ENCODE assay signal across 11 cellular contexts in the genomic region with DNA sequence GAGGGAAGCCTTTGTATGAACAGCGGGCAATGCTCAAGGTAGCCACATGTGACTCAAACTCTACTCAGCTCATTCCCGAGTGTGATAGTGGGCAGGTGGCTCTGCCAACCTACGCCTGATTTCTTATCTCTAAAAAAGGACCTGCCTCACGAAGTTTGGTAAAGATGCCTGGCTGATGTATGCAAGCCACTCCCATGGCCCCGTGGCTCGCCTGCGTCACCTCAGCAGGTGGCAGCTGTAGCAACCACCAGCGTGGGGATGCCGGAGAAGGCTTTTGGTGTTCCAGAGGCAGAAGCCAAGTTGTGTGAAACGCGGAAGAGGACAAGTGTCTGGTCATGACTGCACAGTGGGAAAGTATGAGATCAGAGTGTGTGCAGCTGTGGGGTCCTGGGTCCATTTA. TPM values are rescaled to one million over a fixed set of nuclear protein-coding genes. Genes with fewer than 3 reads are reported as not detected.
DNase-seq lines count a peak whose midpoint lies in the region; TF ChIP-seq lines count a peak whose summit lies in the region.
"Had no signal": no experiment of that assay in that cellular context is flagged by ENCODE, and none has a peak within 500 bp of the region (broad histone marks: within the 10 kb centered on the region; RNA-seq: fewer than 3 reads in every experiment).

No MANE protein-coding gene starts in this region.

- POLR2A ChIA-PET in A673 (lab: Charles Lee; ENCODE audit: low non-redundant PET), result no interaction called here
- POLR2A ChIA-PET in activated CD4-positive, alpha-beta memory T cell treated with anti-CD3 and anti-CD28 coated beads, Interleukin-2, amount 10 ng/mL, durations not matched to agents 7 days and 5 days (lab: Charles Lee), result interaction anchor here (1.2 to 2.4 kb wide), 5 partner anchors 10 to 135 kb away, joined by 3 to 35 read pairs (median 7); a partner anchor contains a TSS

- CTCF ChIA-PET in A673 (lab: Charles Lee), result interaction anchor here (1.6 kb wide), 1 partner anchor 36 kb away, joined by 8 read pairs; no protein-coding TSS in a partner anchor
- CTCF ChIA-PET in activated CD4-positive, alpha-beta memory T cell treated with anti-CD3 and anti-CD28 coated beads, Interleukin-2, amount 10 ng/mL, durations not matched to agents 7 days and 5 days (lab: Charles Lee), result interaction anchor here (1.7 to 1.9 kb wide), 2 partner anchors 37 to 249 kb away, joined by 4 to 6 read pairs; no protein-coding TSS in a partner anchor

- H3K9ac ChIP-seq in Loucy (ENCODE audit: low read depth, low read length, poor library complexity, severe bottlenecking), result peak overlapping the region; percentile 96

- H3K4me2 ChIP-seq in Loucy (ENCODE audit: low read depth, low read length, poor library complexity, severe bottlenecking), result peak overlapping the region; percentile 95

- no peaks in the 10 kb centered on the region for H3K9me2 ChIP-seq in Loucy (replicated peaks; ENCODE audit: low read depth, low read length)

- intact Hi-C loops in A673 (cut with micrococcal nuclease; ENCODE audit: unreplicated experiment), result no loop called here

- no TSS peak for BruUV-seq in A673 (replicated peaks; lab: Mats Ljungman, UMichigan)

- H3K4me1 Mint-ChIP-seq in activated CD4-positive, alpha-beta memory T cell treated with anti-CD3 and anti-CD28 coated beads, Interleukin-2, amount 10 ng/mL, durations not matched to agents 7 days and 5 days, result peaks cover 70% of the 10 kb centered on the region
- peaks cover 59% of the 10 kb centered on the region for H3K4me1 Mint-ChIP-seq in mesothelial cell of epicardium

- peaks cover 72% of the 10 kb centered on the region for H3K4me1 ChIP-seq in A673 (ENCODE audit: insufficient read depth, low read length, poor library complexity, severe bottlenecking)
- H3K4me1 ChIP-seq in Loucy (ENCODE audit: insufficient read depth, low read length, poor library complexity, severe bottlenecking), result peaks cover 72% of the 10 kb centered on the region

- peaks cover 29% of the 10 kb centered on the region for H3F3A ChIP-seq in Loucy (ENCODE audit: low read depth)

- peaks cover 51% of the 10 kb centered on the region for H4K20me1 ChIP-seq in Loucy (ENCODE audit: insufficient read depth, low read length, poor library complexity, severe bottlenecking)

- no peaks in the 10 kb centered on the region for H3K9me3 Mint-ChIP-seq in activated CD4-positive, alpha-beta memory T cell treated with anti-CD3 and anti-CD28 coated beads, Interleukin-2, amount 10 ng/mL, durations not matched to agents 7 days and 5 days
- H3K9me3 Mint-ChIP-seq in mesothelial cell of epicardium, result no peaks in the 10 kb centered on the region
- H3K9me3 Mint-ChIP-seq: HFFc6 had no signal

- DNase-seq in A673 (ENCODE audit: low spot score) (peak; percentile 77), mesothelial cell of epicardium (ENCODE audit: low spot score in 2 of 2, unreplicated experiment in 2 of 2) (no peak), NCI-H69 (lab: John Stamatoyannopoulos, UW) (no peak), NCI-H510A (lab: John Stamatoyannopoulos, UW) (no peak), NCI-H146 (lab: John Stamatoyannopoulos, UW) (no peak)
- DNase-seq in activated CD4-positive, alpha-beta memory T cell treated with anti-CD3 and anti-CD28 coated beads, Interleukin-2, amount 10 ng/mL, durations not matched to agents 7 days and 5 days, result no peak
- DNase-seq in activated CD4-positive, CD25-positive, alpha-beta regulatory T cell (lab: John Stamatoyannopoulos, UW), result no peak
- DNase-seq: HFFc6, SHP77 had no signal

- H3K79me2 ChIP-seq in Loucy (ENCODE audit: insufficient read depth, low read length), result peaks cover 91% of the 10 kb centered on the region

- no peak overlapping the region for H3K4me3 Mint-ChIP-seq in activated CD4-positive, alpha-beta memory T cell treated with anti-CD3 and anti-CD28 coated beads, Interleukin-2, amount 10 ng/mL, durations not matched to agents 7 days and 5 days
- no peak overlapping the region for H3K4me3 Mint-ChIP-seq in mesothelial cell of epicardium
- H3K4me3 Mint-ChIP-seq: HFFc6 had no signal

- H3K4me3 ChIP-seq in A673 (ENCODE audit: low read depth, low read length, poor library complexity, severe bottlenecking) (peak overlapping the region; percentile 96), Loucy (ENCODE audit: low read length, poor library complexity, severe bottlenecking) (peak overlapping the region; percentile 84)
- H3K4me3 ChIP-seq: cardiac muscle cell had no signal

- peaks cover 1% of the 10 kb centered on the region for H3K27me3 Mint-ChIP-seq in activated CD4-positive, alpha-beta memory T cell treated with anti-CD3 and anti-CD28 coated beads, Interleukin-2, amount 10 ng/mL, durations not matched to agents 7 days and 5 days
- H3K27me3 Mint-ChIP-seq in mesothelial cell of epicardium (ENCODE audit: low read depth), result no peaks in the 10 kb centered on the region

- H3K27me3 ChIP-seq in A673 (replicated peaks; ENCODE audit: insufficient read depth, low read depth, low read length, poor library complexity), result no peaks in the 10 kb centered on the region
- H3K27me3 ChIP-seq in Loucy (ENCODE audit: insufficient read depth, low read length, poor library complexity, severe bottlenecking), result peaks cover 7% of the 10 kb centered on the region
- H3K27me3 ChIP-seq: cardiac muscle cell had no signal

- H3K27ac ChIP-seq in A673 (ENCODE audit: low read depth, low read length, poor library complexity, severe bottlenecking), result peak overlapping the region; percentile 97

- TF ChIP-seq CTCF in A673 (conservative IDR thresholded peaks at IDR 0.05; ENCODE audit: low read depth, low read length) (no peak), Loucy (conservative IDR thresholded peaks at IDR 0.05; ENCODE audit: low read length) (no peak), mesothelial cell of epicardium (IDR thresholded peaks at IDR 0.05; ENCODE audit: unreplicated experiment) (no peak)

- peaks cover 65% of the 10 kb centered on the region for H3K36me3 Mint-ChIP-seq in activated CD4-positive, alpha-beta memory T cell treated with anti-CD3 and anti-CD28 coated beads, Interleukin-2, amount 10 ng/mL, durations not matched to agents 7 days and 5 days (ENCODE audit: low read depth)
- peaks cover 6% of the 10 kb centered on the region for H3K36me3 Mint-ChIP-seq in mesothelial cell of epicardium

- H2AFZ ChIP-seq in Loucy (ENCODE audit: low read length), result no peak overlapping the region

- H3K9me3 ChIP-seq in A673 (ENCODE audit: low read depth, low read length, poor library complexity, severe bottlenecking), result no peaks in the 10 kb centered on the region
- no peaks in the 10 kb centered on the region for H3K9me3 ChIP-seq in Loucy (ENCODE audit: insufficient read depth, low read depth, low read length)

- H3K27ac Mint-ChIP-seq in activated CD4-positive, alpha-beta memory T cell treated with anti-CD3 and anti-CD28 coated beads, Interleukin-2, amount 10 ng/mL, durations not matched to agents 7 days and 5 days, result peak overlapping the region; percentile 99
- H3K27ac Mint-ChIP-seq in mesothelial cell of epicardium, result peak overlapping the region; percentile 90
- H3K27ac Mint-ChIP-seq: HFFc6 had no signal

- H3K36me3 ChIP-seq in A673 (ENCODE audit: insufficient read depth, low read length, poor library complexity, severe bottlenecking), result peaks cover 85% of the 10 kb centered on the region
- peaks cover 12% of the 10 kb centered on the region; the same call in 1 of the 2 replicates for H3K36me3 ChIP-seq in Loucy (ENCODE audit: insufficient read depth, low read length)
- H3K36me3 ChIP-seq: cardiac muscle cell had no signal

RNA-seq across cellular contexts. Expression of a gene that starts 5.4 kb away (rescaled TPM):
- total RNA-seq in A673 (2021) (1,097 and 1,272 TPM in 2 replicates), mesothelial cell of epicardium (317 to 337 TPM (median 324 TPM) in 3 replicates)
- total RNA-seq in activated CD4-positive, alpha-beta memory T cell treated with anti-CD3 and anti-CD28 coated beads, Interleukin-2, amount 10 ng/mL, durations not matched to agents 7 days and 5 days, result 100 to 1,000 TPM; 251 to 253 TPM

RNA-seq across cellular contexts. Expression of a gene that starts 16.7 kb away (rescaled TPM):
- total RNA-seq in A673 (2021), result 442 and 490 TPM in 2 replicates
- total RNA-seq in activated CD4-positive, alpha-beta memory T cell treated with anti-CD3 and anti-CD28 coated beads, Interleukin-2, amount 10 ng/mL, durations not matched to agents 7 days and 5 days, result 10 to 100 TPM; 63.6 to 68.2 TPM
- 108 to 115 TPM (median 108 TPM) in 3 replicates for total RNA-seq in mesothelial cell of epicardium

RNA-seq across cellular contexts. Expression of a gene that starts 40.8 kb away (rescaled TPM):
- total RNA-seq in A673 (2021), result 140 and 152 TPM in 2 replicates
- total RNA-seq in activated CD4-positive, alpha-beta memory T cell treated with anti-CD3 and anti-CD28 coated beads, Interleukin-2, amount 10 ng/mL, durations not matched to agents 7 days and 5 days, result 100 to 1,000 TPM; 104 to 105 TPM
- total RNA-seq in mesothelial cell of epicardium, result 19.5 to 20.9 TPM (median 20.3 TPM) in 3 replicates

RNA-seq across cellular contexts. Expression of a gene that starts 41.1 kb away (rescaled TPM):
- 138 and 139 TPM in 2 replicates for total RNA-seq in A673 (2021)
- total RNA-seq in activated CD4-positive, alpha-beta memory T cell treated with anti-CD3 and anti-CD28 coated beads, Interleukin-2, amount 10 ng/mL, durations not matched to agents 7 days and 5 days, result 100 to 1,000 TPM; 192 to 196 TPM
- 139 to 154 TPM (median 148 TPM) in 3 replicates for total RNA-seq in mesothelial cell of epicardium

RNA-seq across cellular contexts. Expression of a gene that starts 57.9 kb away (rescaled TPM):
- 23.3 and 28.1 TPM in 2 replicates for total RNA-seq in A673 (2021)
- 1 to 10 TPM; 5.2 to 5.4 TPM for total RNA-seq in activated CD4-positive, alpha-beta memory T cell treated with anti-CD3 and anti-CD28 coated beads, Interleukin-2, amount 10 ng/mL, durations not matched to agents 7 days and 5 days
- total RNA-seq in mesothelial cell of epicardium, result 6.1 to 8.9 TPM (median 8.0 TPM) in 3 replicates
